ENCODE assay signal across 1 cellular context in the genomic region with DNA sequence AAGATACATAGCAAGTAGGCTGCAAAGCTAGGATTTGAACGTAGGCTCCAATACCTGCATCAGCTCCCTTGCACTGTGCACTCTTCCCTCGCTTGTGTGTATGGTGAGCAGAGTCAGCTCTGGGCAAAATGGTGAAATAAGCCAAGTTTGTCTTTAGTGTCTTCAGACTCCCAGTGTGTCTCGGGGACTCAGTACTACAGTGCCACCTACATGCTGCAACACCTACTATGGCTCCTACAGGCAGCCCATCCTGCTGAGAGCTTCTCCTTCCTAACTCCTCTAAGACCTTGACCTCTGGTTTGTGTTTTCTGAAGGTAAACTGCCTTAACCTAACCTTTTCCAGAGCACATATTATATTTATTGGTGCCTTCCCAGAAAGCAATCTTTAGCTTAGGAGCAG.
TF ChIP-seq lines count a peak whose summit lies in the region.

No MANE protein-coding gene starts in this region.

TF ChIP-seq in HCT116, 20 proteins besides CTCF, POLR2A, EP300 and RAD21:
- no peak for TF ChIP-seq ZNF274 (IDR thresholded peaks at IDR 0.05; ENCODE audit: low read depth, low read length)
- TF ChIP-seq, protein P1, sequence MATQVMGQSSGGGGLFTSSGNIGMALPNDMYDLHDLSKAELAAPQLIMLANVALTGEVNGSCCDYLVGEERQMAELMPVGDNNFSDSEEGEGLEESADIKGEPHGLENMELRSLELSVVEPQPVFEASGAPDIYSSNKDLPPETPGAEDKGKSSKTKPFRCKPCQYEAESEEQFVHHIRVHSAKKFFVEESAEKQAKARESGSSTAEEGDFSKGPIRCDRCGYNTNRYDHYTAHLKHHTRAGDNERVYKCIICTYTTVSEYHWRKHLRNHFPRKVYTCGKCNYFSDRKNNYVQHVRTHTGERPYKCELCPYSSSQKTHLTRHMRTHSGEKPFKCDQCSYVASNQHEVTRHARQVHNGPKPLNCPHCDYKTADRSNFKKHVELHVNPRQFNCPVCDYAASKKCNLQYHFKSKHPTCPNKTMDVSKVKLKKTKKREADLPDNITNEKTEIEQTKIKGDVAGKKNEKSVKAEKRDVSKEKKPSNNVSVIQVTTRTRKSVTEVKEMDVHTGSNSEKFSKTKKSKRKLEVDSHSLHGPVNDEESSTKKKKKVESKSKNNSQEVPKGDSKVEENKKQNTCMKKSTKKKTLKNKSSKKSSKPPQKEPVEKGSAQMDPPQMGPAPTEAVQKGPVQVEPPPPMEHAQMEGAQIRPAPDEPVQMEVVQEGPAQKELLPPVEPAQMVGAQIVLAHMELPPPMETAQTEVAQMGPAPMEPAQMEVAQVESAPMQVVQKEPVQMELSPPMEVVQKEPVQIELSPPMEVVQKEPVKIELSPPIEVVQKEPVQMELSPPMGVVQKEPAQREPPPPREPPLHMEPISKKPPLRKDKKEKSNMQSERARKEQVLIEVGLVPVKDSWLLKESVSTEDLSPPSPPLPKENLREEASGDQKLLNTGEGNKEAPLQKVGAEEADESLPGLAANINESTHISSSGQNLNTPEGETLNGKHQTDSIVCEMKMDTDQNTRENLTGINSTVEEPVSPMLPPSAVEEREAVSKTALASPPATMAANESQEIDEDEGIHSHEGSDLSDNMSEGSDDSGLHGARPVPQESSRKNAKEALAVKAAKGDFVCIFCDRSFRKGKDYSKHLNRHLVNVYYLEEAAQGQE (IDR thresholded peaks at IDR 0.05; ENCODE audit: low read depth) = no peak
- TF ChIP-seq, protein P2, sequence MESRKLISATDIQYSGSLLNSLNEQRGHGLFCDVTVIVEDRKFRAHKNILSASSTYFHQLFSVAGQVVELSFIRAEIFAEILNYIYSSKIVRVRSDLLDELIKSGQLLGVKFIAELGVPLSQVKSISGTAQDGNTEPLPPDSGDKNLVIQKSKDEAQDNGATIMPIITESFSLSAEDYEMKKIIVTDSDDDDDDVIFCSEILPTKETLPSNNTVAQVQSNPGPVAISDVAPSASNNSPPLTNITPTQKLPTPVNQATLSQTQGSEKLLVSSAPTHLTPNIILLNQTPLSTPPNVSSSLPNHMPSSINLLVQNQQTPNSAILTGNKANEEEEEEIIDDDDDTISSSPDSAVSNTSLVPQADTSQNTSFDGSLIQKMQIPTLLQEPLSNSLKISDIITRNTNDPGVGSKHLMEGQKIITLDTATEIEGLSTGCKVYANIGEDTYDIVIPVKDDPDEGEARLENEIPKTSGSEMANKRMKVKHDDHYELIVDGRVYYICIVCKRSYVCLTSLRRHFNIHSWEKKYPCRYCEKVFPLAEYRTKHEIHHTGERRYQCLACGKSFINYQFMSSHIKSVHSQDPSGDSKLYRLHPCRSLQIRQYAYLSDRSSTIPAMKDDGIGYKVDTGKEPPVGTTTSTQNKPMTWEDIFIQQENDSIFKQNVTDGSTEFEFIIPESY (IDR thresholded peaks at IDR 0.05; ENCODE audit: extremely low read depth, insufficient replicate concordance, low read length) = no peak
- TF ChIP-seq SRF (IDR thresholded peaks at IDR 0.05; ENCODE audit: low read depth) = no peak
- no peak for TF ChIP-seq SIN3A (IDR thresholded peaks at IDR 0.05; ENCODE audit: low read depth)
- TF ChIP-seq EZH2 (IDR thresholded peaks at IDR 0.05) = no peak
- no peak for TF ChIP-seq FOSL1 (IDR thresholded peaks at IDR 0.05; ENCODE audit: low read depth)
- no peak for TF ChIP-seq CBX3 (IDR thresholded peaks at IDR 0.05; ENCODE audit: low read depth)
- no peak for TF ChIP-seq YY1 (IDR thresholded peaks at IDR 0.05; ENCODE audit: extremely low read depth, insufficient replicate concordance, low read depth, low read length)
- no peak for TF ChIP-seq SP1 (IDR thresholded peaks at IDR 0.05; ENCODE audit: low read depth)
- TF ChIP-seq ZFX (IDR thresholded peaks at IDR 0.05) = no peak
- TF ChIP-seq JUND (IDR thresholded peaks at IDR 0.05) = no peak
- TF ChIP-seq, protein P3, sequence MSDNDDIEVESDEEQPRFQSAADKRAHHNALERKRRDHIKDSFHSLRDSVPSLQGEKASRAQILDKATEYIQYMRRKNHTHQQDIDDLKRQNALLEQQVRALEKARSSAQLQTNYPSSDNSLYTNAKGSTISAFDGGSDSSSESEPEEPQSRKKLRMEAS (IDR thresholded peaks at IDR 0.05) = no peak
- TF ChIP-seq ELF1 (IDR thresholded peaks at IDR 0.05; ENCODE audit: borderline replicate concordance, low read depth) = no peak
- TF ChIP-seq, protein P4, sequence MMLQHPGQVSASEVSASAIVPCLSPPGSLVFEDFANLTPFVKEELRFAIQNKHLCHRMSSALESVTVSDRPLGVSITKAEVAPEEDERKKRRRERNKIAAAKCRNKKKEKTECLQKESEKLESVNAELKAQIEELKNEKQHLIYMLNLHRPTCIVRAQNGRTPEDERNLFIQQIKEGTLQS (IDR thresholded peaks at IDR 0.05) = no peak
- no peak for TF ChIP-seq POLR2AphosphoS5 (IDR thresholded peaks at IDR 0.05; ENCODE audit: low read depth, low read length)
